In the genomic region with DNA sequence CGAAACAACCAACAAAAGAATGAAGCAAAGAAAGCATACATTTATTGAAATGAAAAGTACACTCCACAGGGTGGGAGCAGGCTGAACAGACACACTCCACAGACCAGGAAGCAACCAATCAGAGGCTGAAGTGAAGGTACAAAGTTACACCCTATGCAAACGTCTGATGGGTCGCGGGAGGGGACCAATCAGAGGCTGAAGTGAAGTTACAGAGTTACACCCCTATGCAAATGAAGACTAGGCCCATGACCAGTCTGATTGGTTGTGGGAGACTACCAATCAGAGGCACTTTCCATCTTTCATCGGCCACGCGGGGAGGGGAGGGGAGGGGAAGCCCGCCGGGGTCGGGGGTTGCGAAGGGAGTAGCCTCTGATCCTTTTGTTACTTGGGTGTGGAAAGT, we compare ENCODE assay signal across 14 cellular contexts. TPM values are rescaled to one million over a fixed set of nuclear protein-coding genes. Genes with fewer than 3 reads are reported as not detected.
DNase-seq lines count a peak whose midpoint lies in the region; ATAC-seq lines count a peak whose summit lies in the region.
"Had no signal": no experiment of that assay in that cellular context is flagged by ENCODE, and none has a peak within 500 bp of the region (broad histone marks: within the 10 kb centered on the region; RNA-seq: fewer than 3 reads in every experiment).

No MANE protein-coding gene starts in this region.

- intact Hi-C loops in cardiac septum (cut with DNase I), result no loop called here

- ATAC-seq in GM19328 (IDR thresholded peaks at IDR 0.05; ENCODE audit: unreplicated experiment) (no peak), GM19397 (IDR thresholded peaks at IDR 0.05; ENCODE audit: unreplicated experiment) (no peak)
- ATAC-seq: natural killer cell treated with Interleukin-12 subunit alpha and Interleukin-12 subunit beta and Interleukin-15 and Interleukin-18, amount 100 ng/mL, for 72 hours; T-cell had no signal

- DNase-seq in SIG-M5 treated with dmso at 0.1 percent for 504 hours (lab: John Stamatoyannopoulos, UW; ENCODE audit: unreplicated experiment), result peak; percentile 55
- no peak for DNase-seq in SIG-M5 (lab: John Stamatoyannopoulos, UW)
- peak; percentile 97 for DNase-seq in NCI-H748 treated with DMSO at 0.1 percent for 48 hours (lab: John Stamatoyannopoulos, UW)
- DNase-seq in cardiac septum (ENCODE audit: low spot score), result peak; percentile 9
- peak; percentile 40 for DNase-seq in smooth muscle cell of the brain vasculature (ENCODE audit: low read depth, low spot score)
- no peak for DNase-seq in activated CD4-positive, alpha-beta T cell treated with anti-CD3 and anti-CD28 coated beads, Interleukin-2, amount 50 U/mL, for 48 hours
- DNase-seq: activated naive CD4-positive, alpha-beta T cell treated with Interleukin-2 at 50 U/mL for 16 hours; cerebellar nuclear complex; islet precursor cell; stimulated activated CD4-positive, alpha-beta T cell treated with anti-CD3 and anti-CD28 coated beads, Interleukin-15, amount 100 ng/mL, for 24 hours had no signal

RNA-seq across cellular contexts. Expression of gene FBL, which starts 12.4 kb away (rescaled TPM):
- 64.8 TPM for total RNA-seq in cardiac septum

RNA-seq across cellular contexts. Expression of gene DYRK1B, which starts 24.6 kb away (rescaled TPM):
- total RNA-seq in cardiac septum, result 31.2 TPM

Comparison
In these comparisons a context has a peak if more than half of its experiments do, and no peak if none do; other contexts are left out.
1. DNase-seq: peak in SIG-M5 treated with dmso at 0.1 percent for 504 hours (single experiment), NCI-H748 treated with DMSO at 0.1 percent for 48 hours (single experiment), cardiac septum (single experiment) and smooth muscle cell of the brain vasculature (single experiment); none in SIG-M5 (single experiment) and activated CD4-positive, alpha-beta T cell treated with anti-CD3 and anti-CD28 coated beads, Interleukin-2, amount 50 U/mL, for 48 hours (0 of 2).